In the genomic region with DNA sequence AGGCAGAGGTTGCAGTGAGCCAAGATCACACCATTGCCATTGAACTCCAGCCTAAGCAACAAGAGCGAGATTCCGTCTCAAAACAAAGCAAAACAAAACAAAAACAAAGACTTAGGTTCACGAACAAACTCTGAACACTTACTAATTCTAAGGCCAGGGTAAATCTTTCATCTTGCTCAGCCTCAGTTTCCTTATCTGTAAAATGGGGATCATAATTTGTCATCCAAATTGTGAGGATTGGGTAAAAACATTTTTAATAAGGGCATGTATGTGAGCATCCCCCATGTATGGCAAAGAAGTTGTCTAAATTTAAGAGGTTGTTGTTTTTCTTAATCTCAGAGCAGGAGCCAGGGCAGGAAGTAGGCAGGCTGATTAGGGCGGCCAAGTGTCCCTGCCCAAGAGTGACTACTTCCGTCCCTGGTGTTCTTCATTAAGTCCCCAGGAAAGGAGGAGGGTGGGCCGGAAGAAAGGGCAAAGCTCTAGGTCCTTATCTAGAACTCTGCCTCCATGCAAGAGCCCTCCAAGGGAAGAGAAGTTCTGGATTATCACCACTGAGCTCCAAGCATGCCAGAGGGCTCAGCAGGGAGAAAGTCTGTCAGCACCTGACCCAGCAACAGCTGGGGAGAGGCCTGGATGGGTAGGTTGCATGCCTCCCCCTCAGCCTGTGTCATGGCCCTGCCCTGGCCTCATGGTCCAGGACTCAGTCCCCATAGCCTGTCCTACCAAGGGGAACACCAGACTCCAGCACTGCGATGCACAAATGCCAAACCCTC, we compare ENCODE assay signal across 13 cellular contexts. TPM values are rescaled to one million over a fixed set of nuclear protein-coding genes. Genes with fewer than 3 reads are reported as not detected.
DNase-seq lines count a peak whose midpoint lies in the region; ATAC-seq, FAIRE-seq and TF ChIP-seq lines count a peak whose summit lies in the region.
"Had no signal": no experiment of that assay in that cellular context is flagged by ENCODE, and none has a peak within 500 bp of the region (broad histone marks: within the 10 kb centered on the region; RNA-seq: fewer than 3 reads in every experiment).

No MANE protein-coding gene starts in this region.

- no peak for TF ChIP-seq CTCF in GM12878 (IDR thresholded peaks at IDR 0.05 in 2 of 3, conservative IDR thresholded peaks at IDR 0.05 in 1 of 3; ENCODE audit: control insufficient read depth in 2 of 3, extremely low read depth in 1 of 3, insufficient read depth in 1 of 3, low read depth in 3 of 3, low read length in 3 of 3)

- no peak for TF ChIP-seq RAD21 in GM12878 (IDR thresholded peaks at IDR 0.05; ENCODE audit: insufficient read depth, low read depth, low read length)

- H3K4me3 Mint-ChIP-seq in activated CD4-positive, alpha-beta T cell treated with anti-CD3 and anti-CD28 coated beads, Interleukin-2, amount 10 ng/mL, durations not matched to agents 7 days and 5 days, result no peak overlapping the region
- no peak overlapping the region for H3K4me3 Mint-ChIP-seq in stimulated activated naive B cell treated with anti-CD40 and anti-IgM and Interleukin-4, amounts not matched to agents 10 μg/mL and 1 μg/mL and 100 μg/mL, for 72 hours

- ATAC-seq in GM12878 (peak; percentile 73), HG03378 (IDR thresholded peaks at IDR 0.05; ENCODE audit: unreplicated experiment) (no peak)
- ATAC-seq in stimulated activated naive B cell treated with anti-CD40 and anti-IgM and Interleukin-4, amounts not matched to agents 10 μg/mL and 1 μg/mL and 100 μg/mL, for 72 hours (replicated peaks), result peak; percentile 54 to 72
- ATAC-seq: activated CD4-positive, CD25-positive, alpha-beta regulatory T cell treated with anti-CD3 and anti-CD28 coated beads, Interleukin-2, amount 50 U/mL, for 24 hours had no signal

- POLR2A ChIA-PET in activated CD4-positive, alpha-beta T cell treated with anti-CD3 and anti-CD28 coated beads, Interleukin-2, amount 10 ng/mL, durations not matched to agents 7 days and 5 days (lab: Charles Lee), result interaction anchor here (0.6 kb wide), 1 partner anchor 65 kb away, joined by 11 read pairs; no protein-coding TSS in a partner anchor
- POLR2A ChIA-PET in GM12878 (lab: Charles Lee), result interaction anchor here (1.1 to 4.0 kb wide), 5 partner anchors 37 to 76 kb away, joined by 3 to 29 read pairs (median 4); a partner anchor contains a TSS

- peak overlapping the region; percentile 18; the same call in 1 of the 2 replicates for H3K4me2 ChIP-seq in GM12878 (ENCODE audit: control insufficient read depth, insufficient read depth)

- H3K9me3 Mint-ChIP-seq in activated CD4-positive, alpha-beta T cell treated with anti-CD3 and anti-CD28 coated beads, Interleukin-2, amount 10 ng/mL, durations not matched to agents 7 days and 5 days, result no peaks in the 10 kb centered on the region
- peaks cover 0 to 1% of the 10 kb centered on the region in 2 donors for H3K9me3 Mint-ChIP-seq in stimulated activated naive B cell treated with anti-CD40 and anti-IgM and Interleukin-4, amounts not matched to agents 10 μg/mL and 1 μg/mL and 100 μg/mL, for 72 hours

- no peaks in the 10 kb centered on the region for H4K20me1 ChIP-seq in GM12878 (ENCODE audit: control insufficient read depth, insufficient read depth)

- no peaks in the 10 kb centered on the region for H3K79me2 ChIP-seq in GM12878 (ENCODE audit: control insufficient read depth, insufficient read depth, low read length)

- no peaks in the 10 kb centered on the region for H3K36me3 ChIP-seq in GM12878 (ENCODE audit: control insufficient read depth in 2 of 2, insufficient read depth in 2 of 2, low read length in 1 of 2)

- no peak overlapping the region; the same call in 1 of the 2 replicates for H3K9ac ChIP-seq in GM12878 (ENCODE audit: control insufficient read depth, insufficient read depth, low read length)

- peaks cover 12% of the 10 kb centered on the region for H3K4me1 Mint-ChIP-seq in activated CD4-positive, alpha-beta T cell treated with anti-CD3 and anti-CD28 coated beads, Interleukin-2, amount 10 ng/mL, durations not matched to agents 7 days and 5 days
- peaks cover 20 to 34% of the 10 kb centered on the region in 2 donors for H3K4me1 Mint-ChIP-seq in stimulated activated naive B cell treated with anti-CD40 and anti-IgM and Interleukin-4, amounts not matched to agents 10 μg/mL and 1 μg/mL and 100 μg/mL, for 72 hours

- no peak for DNase-seq in activated CD4-positive, alpha-beta T cell treated with anti-CD3 and anti-CD28 coated beads, Interleukin-2, amount 10 ng/mL, durations not matched to agents 7 days and 5 days
- DNase-seq in activated CD4-positive, alpha-beta T cell treated with anti-CD3 and anti-CD28 coated beads, Interleukin-2, amount 50 U/mL, for 4 hours, result no peak
- DNase-seq in GM12878 (ENCODE audit: low read depth, low spot score) (no peak), left kidney (ENCODE audit: low read depth, low spot score) (peak; percentile 17), NCI-H1694 (lab: John Stamatoyannopoulos, UW) (no peak), mucosa of gallbladder (ENCODE audit: low spot score) (no peak)
- DNase-seq in stimulated activated naive B cell treated with anti-CD40 and anti-IgM and Interleukin-4, amounts not matched to agents 10 μg/mL and 1 μg/mL and 100 μg/mL, for 72 hours, result no peak
- DNase-seq: caudate nucleus, DMS79, NCI-H345 had no signal

- CTCF ChIA-PET in activated CD4-positive, alpha-beta T cell treated with anti-CD3 and anti-CD28 coated beads, Interleukin-2, amount 10 ng/mL, durations not matched to agents 7 days and 5 days (lab: Charles Lee), result interaction anchor here (0.6 to 2.1 kb wide), 5 partner anchors 10 to 449 kb away, joined by 3 to 6 read pairs (median 5); no protein-coding TSS in a partner anchor
- CTCF ChIA-PET in GM12878 (lab: Yijun Ruan, JAX), result interaction anchor here (0.6 to 24.4 kb wide), 11 partner anchors 19 to 252 kb away, joined by 3 to 655 read pairs (median 5); a partner anchor contains a TSS

- no peak for TF ChIP-seq EP300 in GM12878 (IDR thresholded peaks at IDR 0.05; ENCODE audit: borderline replicate concordance in 1 of 2, control insufficient read depth in 1 of 2, low read depth in 2 of 2, low read length in 2 of 2)

- FAIRE-seq in GM12878 (lab: Jason Lieb, UNC), result peak; percentile 52
- FAIRE-seq: A204.1 had no signal

- in situ Hi-C loops in GM12878 (cut with MboI), result no loop called here

- 38% methylated on average over 7 of the region's 7 CpGs for WGBS in GM12878 (ENCODE audit: insufficient coverage, insufficient replicate concordance, low lambda C conversion rate, missing lambda C conversion rate)

- peaks cover 27% of the 10 kb centered on the region for H3K4me1 ChIP-seq in GM12878 (ENCODE audit: control insufficient read depth, insufficient read depth, low read length)

- peak overlapping the region; percentile 37 for H3K27ac ChIP-seq in GM12878 (ENCODE audit: control insufficient read depth, insufficient read depth)

- RAD21 ChIA-PET in GM12878 (lab: Charles Lee; ENCODE audit: unreplicated experiment), result interaction anchor here (1.0 to 9.6 kb wide), 11 partner anchors 10 to 135 kb away, joined by 3 to 377 read pairs (median 10); a partner anchor contains a TSS

- SMC1A ChIA-PET in GM12878 (lab: Charles Lee; ENCODE audit: uncharacterized antibody, unreplicated experiment), result interaction anchor here (1.1 to 8.4 kb wide), 18 partner anchors 11 to 136 kb away, joined by 3 to 92 read pairs (median 8); a partner anchor contains a TSS

- BruUV-seq in GM12878 (replicated peaks; lab: Mats Ljungman, UMichigan), result no TSS peak

- intact Hi-C loops in GM12878 (cut with micrococcal nuclease; ENCODE audit: unreplicated experiment), result no loop called here

- no peak for TF ChIP-seq POLR2A in GM12878 (IDR thresholded peaks at IDR 0.05; ENCODE audit: low read depth, low read length)

- no peaks in the 10 kb centered on the region for H3K36me3 Mint-ChIP-seq in activated CD4-positive, alpha-beta T cell treated with anti-CD3 and anti-CD28 coated beads, Interleukin-2, amount 10 ng/mL, durations not matched to agents 7 days and 5 days (ENCODE audit: low read depth)
- peaks cover 0 to 2% of the 10 kb centered on the region in 2 donors for H3K36me3 Mint-ChIP-seq in stimulated activated naive B cell treated with anti-CD40 and anti-IgM and Interleukin-4, amounts not matched to agents 10 μg/mL and 1 μg/mL and 100 μg/mL, for 72 hours

- peak overlapping the region; percentile 60 for H3K27ac Mint-ChIP-seq in activated CD4-positive, alpha-beta T cell treated with anti-CD3 and anti-CD28 coated beads, Interleukin-2, amount 10 ng/mL, durations not matched to agents 7 days and 5 days
- H3K27ac Mint-ChIP-seq in stimulated activated naive B cell treated with anti-CD40 and anti-IgM and Interleukin-4, amounts not matched to agents 10 μg/mL and 1 μg/mL and 100 μg/mL, for 72 hours, result peak overlapping the region; percentile 31

- H3K27me3 ChIP-seq in GM12878 (replicated peaks in 1 of 2; ENCODE audit: control insufficient read depth in 2 of 2, insufficient read depth in 2 of 2, low read length in 1 of 2), result no peaks in the 10 kb centered on the region

- H3K4me3 ChIP-seq in GM12878, result no peak overlapping the region

- no peaks in the 10 kb centered on the region for H3K9me3 ChIP-seq in GM12878 (replicated peaks; ENCODE audit: control insufficient read depth, insufficient read depth, low read length)

- peak overlapping the region; percentile 87 for H2AFZ ChIP-seq in GM12878 (ENCODE audit: control insufficient read depth, low read depth, low read length)

- H3K27me3 Mint-ChIP-seq in activated CD4-positive, alpha-beta T cell treated with anti-CD3 and anti-CD28 coated beads, Interleukin-2, amount 10 ng/mL, durations not matched to agents 7 days and 5 days, result peaks cover 6% of the 10 kb centered on the region
- H3K27me3 Mint-ChIP-seq in stimulated activated naive B cell treated with anti-CD40 and anti-IgM and Interleukin-4, amounts not matched to agents 10 μg/mL and 1 μg/mL and 100 μg/mL, for 72 hours, result no peaks in the 10 kb centered on the region

RNA-seq across cellular contexts. Expression of a gene that starts 49.9 kb away (rescaled TPM):
- total RNA-seq in activated CD4-positive, alpha-beta T cell treated with anti-CD3 and anti-CD28 coated beads, Interleukin-2, amount 10 ng/mL, durations not matched to agents 7 days and 5 days, result 10 to 100 TPM; 14.2 to 15.5 TPM
- total RNA-seq in GM12878 (2013; cell fraction: nucleolus; rRNA removed), result 47.2 and 52.6 TPM in 2 replicates
- total RNA-seq in GM12878 (2014; rRNA removed) (58.7 and 75.0 TPM in 2 replicates), GM12878 (2014; rRNA removed; fragmentation: Illumina TruSeq; extraction: Trizol) (79.4 and 81.4 TPM in 2 replicates), GM12878 (2021) (107 and 112 TPM in 2 replicates), mucosa of gallbladder (204 TPM)
- 17.7 TPM for polyA plus RNA-seq in GM12878 (2011; ENCODE audit: low read depth)
- polyA plus RNA-seq in GM12878 (2011; rRNA removed) (50.2 and 59.5 TPM in 2 replicates), GM12878 (2014; fragmentation: Illumina TruSeq; extraction: Trizol) (92.6 and 119 TPM in 2 replicates), GM12878 (2014; fragmentation: Nextera tagmentation; extraction: Ambion mirVana) (10 to 100 TPM; 20.4 to 26.5 TPM), GM12878 (2014; rRNA removed) (44.1 and 59.9 TPM in 2 replicates), GM12878 (2016; fragmentation: Nextera tagmentation; extraction: Ambion mirVana) (100 to 1,000 TPM in 1 of 2 experiments, 10 to 100 TPM in 1; 97.9 to 102 TPM)
- 24.1 and 32.8 TPM in 2 replicates for polyA plus RNA-seq in GM12878 (2011; cell fraction: cytosol; rRNA removed)
- 18.8 and 20.0 TPM in 2 replicates for polyA plus RNA-seq in GM12878 (2011; cell fraction: nucleus; rRNA removed)
- 35.1 and 43.5 TPM in 2 replicates for polyA plus RNA-seq in GM12878 (2012)
- 17.1 and 23.8 TPM in 2 replicates for polyA minus RNA-seq in GM12878 (2011; rRNA and poly(A)+ RNA removed)
- polyA minus RNA-seq in GM12878 (2011; cell fraction: cytosol; rRNA and poly(A)+ RNA removed), result 18.4 and 21.4 TPM in 2 replicates
- polyA minus RNA-seq in GM12878 (2011; cell fraction: nucleus; rRNA and poly(A)+ RNA removed), result 10.4 and 16.9 TPM in 2 replicates

RNA-seq across cellular contexts. Expression of a gene that starts 52.3 kb away (rescaled TPM):
- total RNA-seq in activated CD4-positive, alpha-beta T cell treated with anti-CD3 and anti-CD28 coated beads, Interleukin-2, amount 10 ng/mL, durations not matched to agents 7 days and 5 days, result 100 to 1,000 TPM; 183 to 191 TPM
- total RNA-seq in GM12878 (2013; cell fraction: nucleolus; rRNA removed), result 304 and 320 TPM in 2 replicates
- 36.8 and 43.1 TPM in 2 replicates for total RNA-seq in GM12878 (2014; rRNA removed)
- 52.3 and 57.3 TPM in 2 replicates for total RNA-seq in GM12878 (2014; rRNA removed; fragmentation: Illumina TruSeq; extraction: Trizol)
- total RNA-seq in GM12878 (2021), result 167 and 176 TPM in 2 replicates
- polyA plus RNA-seq in GM12878 (2011; ENCODE audit: low read depth), result 37.8 TPM
- 41.2 and 72.0 TPM in 2 replicates for polyA plus RNA-seq in GM12878 (2011; rRNA removed)
- 40.1 and 60.8 TPM in 2 replicates for polyA plus RNA-seq in GM12878 (2011; cell fraction: cytosol; rRNA removed)
- 113 and 154 TPM in 2 replicates for polyA plus RNA-seq in GM12878 (2011; cell fraction: nucleus; rRNA removed)
- 62.9 and 69.5 TPM in 2 replicates for polyA plus RNA-seq in GM12878 (2012)
- polyA plus RNA-seq in GM12878 (2014; fragmentation: Illumina TruSeq; extraction: Trizol), result 112 and 117 TPM in 2 replicates
- 100 to 1,000 TPM; 139 to 269 TPM for polyA plus RNA-seq in GM12878 (2014; fragmentation: Nextera tagmentation; extraction: Ambion mirVana)
- 80.4 and 80.9 TPM in 2 replicates for polyA plus RNA-seq in GM12878 (2014; rRNA removed)
- polyA plus RNA-seq in GM12878 (2016; fragmentation: Nextera tagmentation; extraction: Ambion mirVana), result 100 to 1,000 TPM; 250 to 285 TPM
- polyA minus RNA-seq in GM12878 (2011; rRNA and poly(A)+ RNA removed), result 70.9 and 75.6 TPM in 2 replicates
- polyA minus RNA-seq in GM12878 (2011; cell fraction: cytosol; rRNA and poly(A)+ RNA removed), result 39.6 and 45.1 TPM in 2 replicates
- polyA minus RNA-seq in GM12878 (2011; cell fraction: nucleus; rRNA and poly(A)+ RNA removed), result 99.5 and 164 TPM in 2 replicates
- total RNA-seq in mucosa of gallbladder, result 84.3 TPM
